20 cellular contexts compared by ENCODE assay signal in the genomic region with DNA sequence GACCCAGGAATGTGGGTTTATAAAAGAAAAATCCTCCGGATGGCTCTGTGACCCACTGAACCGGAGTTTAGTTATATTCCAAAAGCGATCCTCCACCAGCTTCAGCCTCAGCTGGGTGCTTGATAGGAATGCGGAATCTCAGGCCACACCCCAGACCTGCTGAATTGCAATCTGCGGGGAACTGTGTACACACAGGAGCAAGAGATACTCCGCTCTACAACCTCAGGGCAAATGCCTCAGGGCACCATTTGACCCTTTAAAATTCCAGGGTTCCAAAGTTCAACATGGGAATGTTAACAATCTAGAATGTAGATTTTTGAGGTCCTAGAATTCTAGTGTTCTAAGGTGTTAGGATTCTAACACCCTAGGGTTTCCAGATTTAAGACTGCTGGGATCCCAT. TPM values are rescaled to one million over a fixed set of nuclear protein-coding genes. Genes with fewer than 3 reads are reported as not detected.
DNase-seq lines count a peak whose midpoint lies in the region; ATAC-seq and TF ChIP-seq lines count a peak whose summit lies in the region.
"Had no signal": no experiment of that assay in that cellular context is flagged by ENCODE, and none has a peak within 500 bp of the region (broad histone marks: within the 10 kb centered on the region; RNA-seq: fewer than 3 reads in every experiment).

No MANE protein-coding gene starts in this region.

- no TSS peak for BruUV-seq in Caco-2 (replicated peaks; lab: Mats Ljungman, UMichigan)

- no peaks in the 10 kb centered on the region for H3K27me3 Mint-ChIP-seq in Caco-2 (ENCODE audit: insufficient read depth, unreplicated experiment)
- H3K27me3 Mint-ChIP-seq: dendritic cell treated with granulocyte-macrophage colony-stimulating factor and Interleukin-4, amounts not matched to agents 40 ng/mL and 50 ng/mL, for 4 days had no signal

- peak overlapping the region; percentile 35 for H3K4me3 Mint-ChIP-seq in Caco-2 (ENCODE audit: unreplicated experiment)
- H3K4me3 Mint-ChIP-seq: dendritic cell treated with granulocyte-macrophage colony-stimulating factor and Interleukin-4, amounts not matched to agents 40 ng/mL and 50 ng/mL, for 4 days; T-helper 1 cell treated with Interleukin-12 subunit alpha and Interleukin-12 subunit beta and Interleukin-4 antibody, amounts not matched to agents 30 μg/mL and 1 μg/mL, for 36 hours had no signal

- H3K4me3 ChIP-seq in Caco-2 (ENCODE audit: low read depth, low read length) (no peak overlapping the region), lower lobe of right lung (no peak overlapping the region)
- H3K4me3 ChIP-seq: psoas muscle had no signal

- H3K27me3 ChIP-seq in Caco-2 (replicated peaks; ENCODE audit: control insufficient read depth, insufficient read depth, low read length) (no peaks in the 10 kb centered on the region), lower lobe of right lung (ENCODE audit: low read depth) (no peaks in the 10 kb centered on the region)

- TF ChIP-seq CTCF in Caco-2 (IDR thresholded peaks at IDR 0.05; ENCODE audit: insufficient read depth in 1 of 2, low read depth in 1 of 2, low read length in 1 of 2, severe bottlenecking in 1 of 2, unreplicated experiment in 1 of 2) (no peak), VCaP (conservative IDR thresholded peaks at IDR 0.05) (no peak), lower lobe of right lung (IDR thresholded peaks at IDR 0.05) (no peak)

- H3K36me3 Mint-ChIP-seq in Caco-2 (ENCODE audit: insufficient read depth, unreplicated experiment), result peaks cover 5% of the 10 kb centered on the region

- H3K9me3 ChIP-seq in Caco-2, result peaks cover 7% of the 10 kb centered on the region
- H3K9me3 ChIP-seq in lower lobe of right lung, result no peaks in the 10 kb centered on the region

- H3K4me1 ChIP-seq in Caco-2 (peaks cover 33% of the 10 kb centered on the region), lower lobe of right lung (no peaks in the 10 kb centered on the region)
- H3K4me1 ChIP-seq: psoas muscle had no signal

- DNase-seq in Caco-2 (peak; percentile 96 to 100), lower lobe of right lung (no peak), AG08396 (ENCODE audit: low spot score) (no peak), NCI-H774 (lab: John Stamatoyannopoulos, UW) (no peak)
- DNase-seq: ACHN; activated CD4-positive, CD25-positive, alpha-beta regulatory T cell treated with anti-CD3 and anti-CD28 coated beads, Interleukin-2, amount 50 U/mL, for 72 hours; activated naive CD4-positive, alpha-beta T cell treated with Interleukin-2 at 50 U/mL for 16 hours; KG1; kidney; NK-92 treated with Interleukin-12 subunit alpha and Interleukin-12 subunit beta, amount 100 ng/mL, for 24 hours; psoas muscle; stimulated activated CD4-positive, alpha-beta T cell treated with anti-CD3 and anti-CD28 coated beads, Interleukin-15, amount 100 ng/mL, for 24 hours; substantia nigra had no signal

- POLR2A ChIA-PET in Caco-2 (lab: Charles Lee), result no interaction called here

- peak overlapping the region; percentile 19; the same call in 1 of the 2 replicates for H3K27ac ChIP-seq in VCaP
- no peak overlapping the region for H3K27ac ChIP-seq in lower lobe of right lung
- H3K27ac ChIP-seq: psoas muscle had no signal

- H3K9me3 Mint-ChIP-seq in Caco-2 (ENCODE audit: unreplicated experiment), result peaks cover 10% of the 10 kb centered on the region
- H3K9me3 Mint-ChIP-seq: T-helper 1 cell treated with Interleukin-12 subunit alpha and Interleukin-12 subunit beta and Interleukin-4 antibody, amounts not matched to agents 30 μg/mL and 1 μg/mL, for 36 hours had no signal

- peak overlapping the region; percentile 84 for H3K27ac Mint-ChIP-seq in Caco-2 (ENCODE audit: unreplicated experiment)
- H3K27ac Mint-ChIP-seq: dendritic cell treated with granulocyte-macrophage colony-stimulating factor and Interleukin-4, amounts not matched to agents 40 ng/mL and 50 ng/mL, for 4 days; T-helper 1 cell treated with Interleukin-12 subunit alpha and Interleukin-12 subunit beta and Interleukin-4 antibody, amounts not matched to agents 30 μg/mL and 1 μg/mL, for 36 hours had no signal

- CTCF ChIA-PET in Caco-2 (lab: Charles Lee), result interaction anchor here (1.4 to 1.8 kb wide), 3 partner anchors 9 to 83 kb away, joined by 3 to 12 read pairs (median 9); no protein-coding TSS in a partner anchor

- H3K36me3 ChIP-seq in Caco-2 (ENCODE audit: control insufficient read depth, insufficient read depth, low read length) (no peaks in the 10 kb centered on the region), lower lobe of right lung (no peaks in the 10 kb centered on the region)

- peaks cover 33% of the 10 kb centered on the region for H3K4me1 Mint-ChIP-seq in Caco-2 (ENCODE audit: low read depth, unreplicated experiment)

- ATAC-seq in lower lobe of right lung, result peak; percentile 81 to 86
- ATAC-seq in GM21529 (IDR thresholded peaks at IDR 0.05; ENCODE audit: unreplicated experiment), result no peak
- ATAC-seq: psoas muscle, Right ventricle myocardium inferior had no signal

- intact Hi-C loops in Caco-2 (cut with micrococcal nuclease; ENCODE audit: unreplicated experiment) (loop anchor here (1.0 kb wide), 3 partner anchors 13 to 82 kb away; no protein-coding TSS in a partner anchor), lower lobe of right lung (cut with DNase I) (no loop called here)

RNA-seq across cellular contexts. Expression of a gene that starts 10.8 kb away (rescaled TPM):
- total RNA-seq in Caco-2 (2022) (not detected in 2 replicates), lower lobe of right lung (not detected)
- total RNA-seq: astrocyte, kidney, myocyte, psoas muscle, Right ventricle myocardium inferior had no signal

RNA-seq across cellular contexts. Expression of a gene that starts 38.4 kb away (rescaled TPM):
- total RNA-seq in Caco-2 (2022), result not detected in 2 replicates
- total RNA-seq in lower lobe of right lung, result not detected
- total RNA-seq: astrocyte, kidney, myocyte, psoas muscle, Right ventricle myocardium inferior had no signal

RNA-seq across cellular contexts. Expression of a gene that starts 57.1 kb away (rescaled TPM):
- not detected in 2 replicates for total RNA-seq in Caco-2 (2022)
- 28.4 TPM for total RNA-seq in lower lobe of right lung
- total RNA-seq: astrocyte, kidney, myocyte, psoas muscle, Right ventricle myocardium inferior had no signal

Comparison
In these comparisons a context has a peak if more than half of its experiments do, and no peak if none do; other contexts are left out.
1. DNase-seq: peak in Caco-2 (2 of 2); none in lower lobe of right lung (single experiment), AG08396 (single experiment) and NCI-H774 (single experiment).
2. RNA of a gene that starts 57.1 kb away (total RNA-seq): 28.4 TPM in lower lobe of right lung (single experiment); not detected in Caco-2; every median in the first group is over 10 times any median in the second.